8 cellular contexts compared by ENCODE assay signal in the genomic region with DNA sequence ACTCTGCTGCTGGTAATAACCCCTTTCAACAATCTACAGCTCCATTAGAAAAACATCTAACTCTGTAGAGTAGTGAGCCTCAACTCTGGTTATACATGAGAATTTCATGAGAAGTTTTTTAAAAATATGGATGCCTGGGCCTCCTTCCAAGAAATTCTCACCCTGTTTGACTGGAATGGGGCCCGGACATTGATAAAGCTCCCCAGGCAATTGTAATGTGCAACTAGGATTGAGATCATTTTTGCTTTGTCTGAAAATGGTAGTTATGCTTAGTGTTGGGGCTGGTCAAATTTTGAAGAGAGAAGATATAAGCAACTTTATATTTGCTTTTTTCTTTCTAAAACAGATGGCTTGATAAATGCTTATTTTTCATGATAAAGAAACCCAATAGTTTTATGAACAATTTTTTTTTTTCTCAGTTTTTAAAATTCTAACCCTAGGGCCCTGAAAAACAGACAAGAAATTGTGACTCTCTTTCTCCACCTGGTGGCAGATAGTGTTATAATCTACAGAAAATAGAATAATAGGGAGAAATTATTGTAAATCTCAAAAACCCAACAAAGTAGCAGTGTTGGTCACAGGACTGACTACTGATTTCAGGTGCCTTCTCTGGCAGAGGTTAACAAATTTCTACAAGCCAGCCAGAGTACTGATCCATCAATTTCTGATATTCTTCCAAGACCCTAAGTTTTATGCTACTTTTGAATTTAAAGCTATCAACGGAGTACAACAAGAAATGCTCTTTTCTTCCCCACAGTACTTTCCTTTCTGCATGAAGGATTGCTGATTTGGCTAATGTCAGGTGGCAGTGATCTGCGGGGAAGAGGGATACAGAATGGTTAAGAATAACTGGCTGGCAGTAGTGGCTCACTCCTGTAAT.
DNase-seq lines count a peak whose midpoint lies in the region; ATAC-seq and TF ChIP-seq lines count a peak whose summit lies in the region.

No MANE protein-coding gene starts in this region.

- H3K4me2 ChIP-seq in parathyroid adenoma (ENCODE audit: low read length) = no peak overlapping the region

- DNase-seq in NCI-H1105 (lab: John Stamatoyannopoulos, UW) = peak; percentile 2
- no peak for DNase-seq in NCI-H1105 treated with DMSO at 0.1 percent for 48 hours (lab: John Stamatoyannopoulos, UW)
- DNase-seq in NCI-H69 (lab: John Stamatoyannopoulos, UW) = peak; percentile 4
- DNase-seq in epithelial cell of prostate (ENCODE audit: low read depth, low spot score) = no peak
- DNase-seq in CD4-positive, alpha-beta T cell = no peak
- DNase-seq in stimulated activated CD8-positive, alpha-beta memory T cell treated with anti-CD3 and anti-CD28 coated beads, Interleukin-4, amount 100 ng/mL, for 48 hours = no peak
- no peak for DNase-seq in NCI-H2171 treated with DMSO at 0.1 percent for 48 hours (lab: John Stamatoyannopoulos, UW)

- no peaks in the 10 kb centered on the region for H3K79me2 ChIP-seq in parathyroid adenoma

- no peaks in the 10 kb centered on the region for H3K36me3 ChIP-seq in parathyroid adenoma (ENCODE audit: control insufficient read depth, insufficient read depth, low read length)

- no peaks in the 10 kb centered on the region for H3K27me3 ChIP-seq in parathyroid adenoma (ENCODE audit: control insufficient read depth, insufficient read depth, low read length)
- H3K27me3 ChIP-seq in CD4-positive, alpha-beta T cell (ENCODE audit: control insufficient read depth, insufficient read depth, low read length) = no peaks in the 10 kb centered on the region

- no peak overlapping the region for H3K4me3 ChIP-seq in parathyroid adenoma (ENCODE audit: low read depth, low read length)

- H3K36me3 Mint-ChIP-seq in CD4-positive, alpha-beta T cell (ENCODE audit: low read depth) = no peaks in the 10 kb centered on the region

- no peak overlapping the region for H3K27ac Mint-ChIP-seq in CD4-positive, alpha-beta T cell

- no peak for ATAC-seq in CD4-positive, alpha-beta T cell (ENCODE audit: poor library complexity)

- H3K9ac ChIP-seq in parathyroid adenoma = no peak overlapping the region

- no peaks in the 10 kb centered on the region for H3K9me3 ChIP-seq in parathyroid adenoma (ENCODE audit: control insufficient read depth, low read length)
- no peaks in the 10 kb centered on the region for H3K9me3 ChIP-seq in CD4-positive, alpha-beta T cell (ENCODE audit: control insufficient read depth, low read length)

- H3K4me1 ChIP-seq in parathyroid adenoma = no peaks in the 10 kb centered on the region

- H3K9me3 Mint-ChIP-seq in CD4-positive, alpha-beta T cell = no peaks in the 10 kb centered on the region

- no peak overlapping the region for H3K4me3 Mint-ChIP-seq in CD4-positive, alpha-beta T cell

- H3K27me3 Mint-ChIP-seq in CD4-positive, alpha-beta T cell = no peaks in the 10 kb centered on the region

- POLR2A ChIA-PET in CD4-positive, alpha-beta T cell (lab: Charles Lee) = no interaction called here

- no peaks in the 10 kb centered on the region for H3K4me1 Mint-ChIP-seq in CD4-positive, alpha-beta T cell (ENCODE audit: low read depth)

- CTCF ChIA-PET in CD4-positive, alpha-beta T cell (lab: Charles Lee) = no interaction called here

- peak overlapping the region; percentile 89 for H3K27ac ChIP-seq in epithelial cell of prostate
- no peak overlapping the region for H3K27ac ChIP-seq in parathyroid adenoma
- H3K27ac ChIP-seq in CD4-positive, alpha-beta T cell (ENCODE audit: low read depth, low read length) = no peak overlapping the region

- H2AFZ ChIP-seq in parathyroid adenoma = no peak overlapping the region

- TF ChIP-seq CTCF in parathyroid adenoma (IDR thresholded peaks at IDR 0.05) = peak; percentile 43
- no peak for TF ChIP-seq CTCF in CD4-positive, alpha-beta T cell (IDR thresholded peaks at IDR 0.05)

- intact Hi-C loops in CD4-positive, alpha-beta T cell (cut with DNase I, micrococcal nuclease) = no loop called here

Comparison
In these comparisons a context has a peak if more than half of its experiments do, and no peak if none do; other contexts are left out.
1. DNase-seq: peak in NCI-H1105 (single experiment) and NCI-H69 (single experiment); none in NCI-H1105 treated with DMSO at 0.1 percent for 48 hours (single experiment), epithelial cell of prostate (single experiment), CD4-positive, alpha-beta T cell (0 of 10), stimulated activated CD8-positive, alpha-beta memory T cell treated with anti-CD3 and anti-CD28 coated beads, Interleukin-4, amount 100 ng/mL, for 48 hours (single experiment) and NCI-H2171 treated with DMSO at 0.1 percent for 48 hours (single experiment).